In the genomic region with DNA sequence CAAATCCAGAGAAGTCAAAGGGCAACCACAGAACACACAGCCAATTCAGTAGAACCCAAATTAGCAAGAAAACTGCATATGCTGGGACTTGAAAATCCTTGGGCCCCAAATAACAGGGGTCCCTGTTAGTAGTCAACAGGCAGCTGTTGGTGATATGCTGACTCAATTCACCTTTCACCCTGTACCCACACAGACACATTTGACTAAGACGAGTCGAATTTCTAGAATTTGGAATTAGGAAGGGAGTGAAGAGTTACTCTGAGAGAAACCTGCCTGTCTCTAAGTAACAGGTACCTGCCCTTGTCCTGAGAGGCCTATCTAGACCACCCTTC, we compare ENCODE assay signal across 8 cellular contexts. TPM values are rescaled to one million over a fixed set of nuclear protein-coding genes. Genes with fewer than 3 reads are reported as not detected.
DNase-seq lines count a peak whose midpoint lies in the region; ATAC-seq and TF ChIP-seq lines count a peak whose summit lies in the region.

No MANE protein-coding gene starts in this region.

- no peak for TF ChIP-seq POLR2A in stomach (IDR thresholded peaks at IDR 0.05)

- peaks cover 25% of the 10 kb centered on the region for H3K4me1 ChIP-seq in hepatocyte (ENCODE audit: insufficient read depth)
- peaks cover 29 to 46% (median 43%) of the 10 kb centered on the region in 4 donors for H3K4me1 ChIP-seq in stomach

- TF ChIP-seq CTCF in hepatocyte (IDR thresholded peaks at IDR 0.05; ENCODE audit: poor library complexity) (no peak), stomach (IDR thresholded peaks at IDR 0.05) (no peak)

- H3K36me3 Mint-ChIP-seq in activated CD4-positive, alpha-beta T cell treated with anti-CD3 and anti-CD28 coated beads, Interleukin-2, amount 10 ng/mL, durations not matched to agents 24 days and 14 days (ENCODE audit: low read depth): peaks cover 64% of the 10 kb centered on the region
- peaks cover 72% of the 10 kb centered on the region for H3K36me3 Mint-ChIP-seq in activated CD4-positive, alpha-beta memory T cell treated with anti-CD3 and anti-CD28 coated beads, Interleukin-2, amount 10 ng/mL, durations not matched to agents 7 days and 5 days (ENCODE audit: low read depth)

- 96% methylated on average over 2 of the region's 2 CpGs for WGBS in hepatocyte (ENCODE audit: low lambda C conversion rate, missing lambda C conversion rate)
- WGBS in stomach, 5 donors: 81 to 100% (median 91%) methylated on average over 2 of the region's 2 CpGs

- no peaks in the 10 kb centered on the region for H3K9me2 ChIP-seq in hepatocyte (replicated peaks; ENCODE audit: insufficient read depth)

- H3K79me2 ChIP-seq in hepatocyte: peaks cover 48% of the 10 kb centered on the region

- peaks cover 36% of the 10 kb centered on the region for H4K20me1 ChIP-seq in hepatocyte (ENCODE audit: insufficient read depth, poor library complexity, severe bottlenecking)

- CTCF ChIA-PET in activated CD4-positive, alpha-beta memory T cell treated with anti-CD3 and anti-CD28 coated beads, Interleukin-2, amount 10 ng/mL, durations not matched to agents 7 days and 5 days (lab: Charles Lee): interaction anchor here (0.9 to 1.0 kb wide), 2 partner anchors 30 to 186 kb away, joined by 3 to 4 read pairs; a partner anchor contains a TSS

- POLR2A ChIA-PET in activated CD4-positive, alpha-beta memory T cell treated with anti-CD3 and anti-CD28 coated beads, Interleukin-2, amount 10 ng/mL, durations not matched to agents 7 days and 5 days (lab: Charles Lee): interaction anchor here (0.9 to 2.5 kb wide), 2 partner anchors 20 to 41 kb away, joined by 4 to 28 read pairs; a partner anchor contains a TSS

- no peaks in the 10 kb centered on the region for H3K36me3 ChIP-seq in hepatocyte (replicated peaks; ENCODE audit: insufficient read depth, low read depth)
- H3K36me3 ChIP-seq in stomach: peaks cover 0 to 34% (median 24%) of the 10 kb centered on the region in 4 donors

- peak overlapping the region; percentile 95 for H3K4me3 Mint-ChIP-seq in activated CD4-positive, alpha-beta T cell treated with anti-CD3 and anti-CD28 coated beads, Interleukin-2, amount 10 ng/mL, durations not matched to agents 24 days and 14 days
- peak overlapping the region; percentile 89 for H3K4me3 Mint-ChIP-seq in activated CD4-positive, alpha-beta memory T cell treated with anti-CD3 and anti-CD28 coated beads, Interleukin-2, amount 10 ng/mL, durations not matched to agents 7 days and 5 days

- ATAC-seq in HG02588 (IDR thresholded peaks at IDR 0.05; ENCODE audit: unreplicated experiment): no peak

- H2AFZ ChIP-seq in hepatocyte: peak overlapping the region; percentile 27

- no peak for DNase-seq in activated CD4-positive, alpha-beta T cell treated with anti-CD3 and anti-CD28 coated beads, Interleukin-2, amount 10 ng/mL, durations not matched to agents 24 days and 14 days
- DNase-seq in activated CD4-positive, alpha-beta T cell treated with anti-CD3 and anti-CD28 coated beads for 1 hour: no peak
- DNase-seq in activated CD4-positive, alpha-beta memory T cell treated with anti-CD3 and anti-CD28 coated beads, Interleukin-2, amount 10 ng/mL, durations not matched to agents 7 days and 5 days: no peak
- DNase-seq in hepatocyte (ENCODE audit: low spot score): no peak
- no peak for DNase-seq in stomach
- DNase-seq in NCI-H2107 (lab: John Stamatoyannopoulos, UW): no peak
- DNase-seq in HPDE6-E6E7 (ENCODE audit: extremely low spot score): no peak

- H3K27me3 Mint-ChIP-seq in activated CD4-positive, alpha-beta T cell treated with anti-CD3 and anti-CD28 coated beads, Interleukin-2, amount 10 ng/mL, durations not matched to agents 24 days and 14 days: no peaks in the 10 kb centered on the region
- no peaks in the 10 kb centered on the region for H3K27me3 Mint-ChIP-seq in activated CD4-positive, alpha-beta memory T cell treated with anti-CD3 and anti-CD28 coated beads, Interleukin-2, amount 10 ng/mL, durations not matched to agents 7 days and 5 days

- H3K9me3 Mint-ChIP-seq in activated CD4-positive, alpha-beta T cell treated with anti-CD3 and anti-CD28 coated beads, Interleukin-2, amount 10 ng/mL, durations not matched to agents 24 days and 14 days: no peaks in the 10 kb centered on the region
- no peaks in the 10 kb centered on the region for H3K9me3 Mint-ChIP-seq in activated CD4-positive, alpha-beta memory T cell treated with anti-CD3 and anti-CD28 coated beads, Interleukin-2, amount 10 ng/mL, durations not matched to agents 7 days and 5 days

- peak overlapping the region; percentile 58 for H3K4me2 ChIP-seq in hepatocyte

- H3K27ac ChIP-seq in hepatocyte (peak overlapping the region; percentile 86), stomach (peak overlapping the region in 4 of 5 donors; percentile 99 to 100 (median 100))

- peaks cover 47% of the 10 kb centered on the region for H3K4me1 Mint-ChIP-seq in activated CD4-positive, alpha-beta T cell treated with anti-CD3 and anti-CD28 coated beads, Interleukin-2, amount 10 ng/mL, durations not matched to agents 24 days and 14 days
- peaks cover 72% of the 10 kb centered on the region for H3K4me1 Mint-ChIP-seq in activated CD4-positive, alpha-beta memory T cell treated with anti-CD3 and anti-CD28 coated beads, Interleukin-2, amount 10 ng/mL, durations not matched to agents 7 days and 5 days

- no peak for TF ChIP-seq EP300 in stomach (IDR thresholded peaks at IDR 0.05)

- intact Hi-C loops in activated CD4-positive, alpha-beta T cell treated with anti-CD3 and anti-CD28 coated beads, Interleukin-2, amount 10 ng/mL, durations not matched to agents 24 days and 14 days (cut with micrococcal nuclease): no loop called here
- intact Hi-C loops in stomach (cut with DNase I; ENCODE audit: low total_unique reads): no loop called here

- H3K27ac Mint-ChIP-seq in activated CD4-positive, alpha-beta T cell treated with anti-CD3 and anti-CD28 coated beads, Interleukin-2, amount 10 ng/mL, durations not matched to agents 24 days and 14 days: peak overlapping the region; percentile 92
- peak overlapping the region; percentile 95 for H3K27ac Mint-ChIP-seq in activated CD4-positive, alpha-beta memory T cell treated with anti-CD3 and anti-CD28 coated beads, Interleukin-2, amount 10 ng/mL, durations not matched to agents 7 days and 5 days

- no peak overlapping the region for H3K4me3 ChIP-seq in hepatocyte
- H3K4me3 ChIP-seq in stomach: peak overlapping the region in 2 of 4 donors; percentile 73 to 88

- H3K27me3 ChIP-seq in hepatocyte (no peaks in the 10 kb centered on the region), stomach (no peaks in the 10 kb centered on the region)

- H3K9me3 ChIP-seq in hepatocyte (ENCODE audit: low read depth) (no peaks in the 10 kb centered on the region), stomach (no peaks in the 10 kb centered on the region)

RNA-seq across cellular contexts. Expression of a gene that starts 0.8 kb away (rescaled TPM):
- total RNA-seq in activated CD4-positive, alpha-beta T cell treated with anti-CD3 and anti-CD28 coated beads, Interleukin-2, amount 10 ng/mL, durations not matched to agents 24 days and 14 days: 335 and 343 TPM in 2 replicates
- total RNA-seq in activated CD4-positive, alpha-beta memory T cell treated with anti-CD3 and anti-CD28 coated beads, Interleukin-2, amount 10 ng/mL, durations not matched to agents 7 days and 5 days: 100 to 1,000 TPM; 224 to 236 TPM
- total RNA-seq in hepatocyte (234 and 250 TPM in 2 replicates), stomach (100 to 1,000 TPM; 113 to 238 (median 146) TPM)
- polyA plus RNA-seq in hepatocyte (259 and 284 TPM in 2 replicates), stomach (10 to 100 TPM; 53.2 to 60.5 (median 53.5) TPM)

RNA-seq across cellular contexts. Expression of a gene that starts 6.5 kb away (rescaled TPM):
- total RNA-seq in activated CD4-positive, alpha-beta T cell treated with anti-CD3 and anti-CD28 coated beads, Interleukin-2, amount 10 ng/mL, durations not matched to agents 24 days and 14 days: 114 and 122 TPM in 2 replicates
- 100 to 1,000 TPM in 1 of 2 experiments, 10 to 100 TPM in 1; 97.0 to 100 TPM for total RNA-seq in activated CD4-positive, alpha-beta memory T cell treated with anti-CD3 and anti-CD28 coated beads, Interleukin-2, amount 10 ng/mL, durations not matched to agents 7 days and 5 days
- total RNA-seq in hepatocyte (13.4 and 38.2 TPM in 2 replicates), stomach (10 to 100 TPM in 3 of 5 donors, 1 to 10 TPM in 2; 1.3 to 30.9 (median 15.8) TPM)
- polyA plus RNA-seq in hepatocyte (15.3 and 15.8 TPM in 2 replicates), stomach (10 to 100 TPM; 11.8 to 29.8 (median 17.1) TPM)

RNA-seq across cellular contexts. Expression of a gene that starts 23.1 kb away (rescaled TPM):
- total RNA-seq in activated CD4-positive, alpha-beta T cell treated with anti-CD3 and anti-CD28 coated beads, Interleukin-2, amount 10 ng/mL, durations not matched to agents 24 days and 14 days: 32.5 and 37.2 TPM in 2 replicates
- 10 to 100 TPM; 22.8 to 28.6 TPM for total RNA-seq in activated CD4-positive, alpha-beta memory T cell treated with anti-CD3 and anti-CD28 coated beads, Interleukin-2, amount 10 ng/mL, durations not matched to agents 7 days and 5 days
- total RNA-seq in hepatocyte (22.1 and 22.5 TPM in 2 replicates), stomach (10 to 100 TPM; 12.9 to 26.2 (median 15.6) TPM)
- polyA plus RNA-seq in hepatocyte (39.1 and 41.4 TPM in 2 replicates), stomach (10 to 100 TPM in 2 of 3 donors, 1 to 10 TPM in 1; 4.3 to 17.9 (median 14.3) TPM)

RNA-seq across cellular contexts. Expression of a gene that starts 29.7 kb away (rescaled TPM):
- total RNA-seq in activated CD4-positive, alpha-beta T cell treated with anti-CD3 and anti-CD28 coated beads, Interleukin-2, amount 10 ng/mL, durations not matched to agents 24 days and 14 days: 258 and 262 TPM in 2 replicates
- total RNA-seq in activated CD4-positive, alpha-beta memory T cell treated with anti-CD3 and anti-CD28 coated beads, Interleukin-2, amount 10 ng/mL, durations not matched to agents 7 days and 5 days: 10 to 100 TPM; 96.0 to 96.9 TPM
- total RNA-seq in hepatocyte (84.0 and 98.0 TPM in 2 replicates), stomach (10 to 100 TPM; 19.3 to 80.8 (median 52.7) TPM)
- polyA plus RNA-seq in hepatocyte (120 TPM in 2 replicates), stomach (100 to 1,000 TPM in 1 of 3 donors, 10 to 100 TPM in 2; 93.7 to 126 (median 99.6) TPM)

RNA-seq across cellular contexts. Expression of a gene that starts 42.4 kb away (rescaled TPM):
- 3.7 and 4.7 TPM in 2 replicates for total RNA-seq in activated CD4-positive, alpha-beta T cell treated with anti-CD3 and anti-CD28 coated beads, Interleukin-2, amount 10 ng/mL, durations not matched to agents 24 days and 14 days
- 10 to 100 TPM; 24.6 to 26.8 TPM for total RNA-seq in activated CD4-positive, alpha-beta memory T cell treated with anti-CD3 and anti-CD28 coated beads, Interleukin-2, amount 10 ng/mL, durations not matched to agents 7 days and 5 days
- 17.4 and 18.3 TPM in 2 replicates for total RNA-seq in hepatocyte
- polyA plus RNA-seq in hepatocyte: 16.1 and 18.7 TPM in 2 replicates
- 10 to 100 TPM in 4 of 5 donors, 1 to 10 TPM in 1; 8.6 to 63.0 (median 24.9) TPM for total RNA-seq in stomach
- polyA plus RNA-seq in stomach: 10 to 100 TPM; 10.3 to 13.7 (median 12.9) TPM
